ENCODE assay signal across 1 cellular context in the genomic region with DNA sequence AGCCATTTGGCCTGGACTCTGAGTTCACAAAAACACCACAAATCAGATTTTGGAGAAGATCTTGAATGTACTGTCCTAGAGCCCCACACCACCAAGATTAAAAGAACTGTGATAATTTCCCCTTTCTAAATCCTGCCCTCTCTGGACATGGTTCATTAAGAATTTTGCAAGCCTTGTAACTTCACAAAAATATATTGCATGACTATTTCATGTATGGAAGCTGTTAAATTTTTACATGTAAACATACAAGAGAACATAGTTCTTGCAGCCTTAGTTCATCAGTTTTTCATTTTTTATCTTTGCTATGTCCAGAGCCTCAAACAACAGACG.
TF ChIP-seq lines count a peak whose summit lies in the region.

No MANE protein-coding gene starts in this region.

TF ChIP-seq in IMR-90, 13 proteins besides CTCF, POLR2A, EP300 and RAD21 (continued from another document):
- no peak for TF ChIP-seq BHLHE40 (IDR thresholded peaks at IDR 0.05; ENCODE audit: low read depth, low read length)
- no peak for TF ChIP-seq NFE2L2 (IDR thresholded peaks at IDR 0.05; ENCODE audit: low read depth, low read length)
- no peak for TF ChIP-seq SMC3 (IDR thresholded peaks at IDR 0.05; ENCODE audit: low read depth, low read length)
- TF ChIP-seq MAZ (IDR thresholded peaks at IDR 0.05; ENCODE audit: borderline replicate concordance, low read depth, low read length) = no peak
- TF ChIP-seq MXI1 (IDR thresholded peaks at IDR 0.05; ENCODE audit: borderline replicate concordance, low read depth, low read length) = no peak
